ENCODE assay signal across 11 cellular contexts in the genomic region with DNA sequence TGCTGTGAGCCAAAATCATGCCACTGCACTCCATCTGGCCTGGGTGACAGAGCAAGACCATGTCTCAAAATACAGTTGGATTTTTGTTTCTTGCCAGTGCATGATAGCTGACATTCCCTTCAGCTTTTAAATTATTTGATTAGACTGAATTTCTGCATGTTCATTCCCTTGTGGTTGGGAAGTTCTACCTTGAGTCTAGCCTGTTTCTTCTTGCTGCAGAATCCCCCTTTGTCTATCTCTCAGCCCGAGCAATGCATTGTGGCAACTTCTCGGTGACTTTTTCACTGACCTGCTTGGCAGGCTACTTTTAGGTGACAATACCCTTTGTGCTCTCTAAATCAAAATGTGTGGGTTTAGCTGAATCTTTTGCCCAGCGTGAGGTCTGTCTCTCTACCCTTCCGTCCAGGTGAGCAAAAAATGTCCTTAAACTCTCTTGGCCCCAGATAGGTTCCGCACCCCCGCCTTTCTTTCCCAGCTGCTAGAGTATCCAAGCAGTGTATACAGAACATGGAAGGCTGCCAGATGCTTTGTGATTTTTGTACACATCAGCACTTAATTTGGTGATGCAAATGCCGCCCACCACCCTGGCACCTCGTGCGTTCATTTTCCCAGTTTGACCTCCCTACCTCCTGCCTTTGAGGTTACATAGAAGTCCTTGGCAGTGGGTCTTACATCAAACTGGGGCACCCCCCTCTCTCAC.
A peak's percentile ranks its signal among the peaks of the same experiment; 100 is the strongest.
DNase-seq lines count a peak whose midpoint lies in the region; ATAC-seq and TF ChIP-seq lines count a peak whose summit lies in the region.
"Had no signal": no experiment of that assay in that cellular context is flagged by ENCODE, and none has a peak within 500 bp of the region (broad histone marks: within the 10 kb centered on the region; RNA-seq: fewer than 3 reads in every experiment).

No MANE protein-coding gene starts in this region.

- peaks cover 62% of the 10 kb centered on the region for H3K36me3 Mint-ChIP-seq in osteocyte (ENCODE audit: unreplicated experiment)

- H3K4me3 ChIP-seq in choroid plexus epithelial cell (ENCODE audit: low read depth, low read length) = no peak overlapping the region

- peak overlapping the region; percentile 13 for H3K27ac Mint-ChIP-seq in osteocyte (ENCODE audit: unreplicated experiment)

- H3K27me3 Mint-ChIP-seq in osteocyte (ENCODE audit: unreplicated experiment) = no peaks in the 10 kb centered on the region
- H3K27me3 Mint-ChIP-seq: stimulated activated naive B cell treated with anti-CD40 and anti-IgM and Interleukin-4, amounts not matched to agents 10 μg/mL and 1 μg/mL and 100 μg/mL, for 72 hours had no signal

- no peak for TF ChIP-seq CTCF in choroid plexus epithelial cell (conservative IDR thresholded peaks at IDR 0.05; ENCODE audit: low read depth, low read length)
- no peak for TF ChIP-seq CTCF in osteocyte (IDR thresholded peaks at IDR 0.05)

- no peaks in the 10 kb centered on the region for H3K9me3 Mint-ChIP-seq in osteocyte (ENCODE audit: unreplicated experiment)
- H3K9me3 Mint-ChIP-seq: stimulated activated naive B cell treated with anti-CD40 and anti-IgM and Interleukin-4, amounts not matched to agents 10 μg/mL and 1 μg/mL and 100 μg/mL, for 72 hours had no signal

- H3K4me1 Mint-ChIP-seq in osteocyte (ENCODE audit: unreplicated experiment) = peaks cover 31% of the 10 kb centered on the region

- DNase-seq in DMS79 (lab: John Stamatoyannopoulos, UW) = peak; percentile 58
- DNase-seq in NCI-H2107 treated with DMSO at 0.1 percent for 48 hours (lab: John Stamatoyannopoulos, UW; ENCODE audit: unreplicated experiment) = peak; percentile 52
- DNase-seq in choroid plexus epithelial cell (ENCODE audit: low read depth) = peak; percentile 60
- DNase-seq in osteocyte (ENCODE audit: extremely low spot score, unreplicated experiment) = no peak
- DNase-seq: activated naive CD4-positive, alpha-beta T cell; NCI-H524 treated with DMSO at 0.1 percent for 48 hours; stimulated activated naive B cell treated with anti-CD40 and anti-IgM and Interleukin-4, amounts not matched to agents 10 μg/mL and 1 μg/mL and 100 μg/mL, for 72 hours had no signal

- no peak for ATAC-seq in HG02970 (IDR thresholded peaks at IDR 0.05; ENCODE audit: low FRiP score, unreplicated experiment)
- ATAC-seq in HG03378 (IDR thresholded peaks at IDR 0.05; ENCODE audit: unreplicated experiment) = no peak
- ATAC-seq in HG03159 (IDR thresholded peaks at IDR 0.05; ENCODE audit: unreplicated experiment) = no peak
- ATAC-seq in GM19023 (IDR thresholded peaks at IDR 0.05; ENCODE audit: unreplicated experiment) = no peak
- ATAC-seq: stimulated activated naive B cell treated with anti-CD40 and anti-IgM and Interleukin-4, amounts not matched to agents 10 μg/mL and 1 μg/mL and 100 μg/mL, for 72 hours had no signal

- H3K4me3 Mint-ChIP-seq in osteocyte (ENCODE audit: unreplicated experiment) = no peak overlapping the region
- H3K4me3 Mint-ChIP-seq: stimulated activated naive B cell treated with anti-CD40 and anti-IgM and Interleukin-4, amounts not matched to agents 10 μg/mL and 1 μg/mL and 100 μg/mL, for 72 hours had no signal
